In genomic region chr7:130269318-130269694, GRCh38 we compare ENCODE assay signal across 40 cellular contexts. TPM values are rescaled to one million over a fixed set of nuclear protein-coding genes. Genes with fewer than 3 reads are reported as not detected.
"Had no signal": no experiment of that assay in that cellular context is flagged by ENCODE, and none has a peak within 500 bp of the region (broad histone marks: within the 10 kb centered on the region; RNA-seq: fewer than 3 reads in every experiment).

No MANE protein-coding gene starts in this region.

- H3K27ac ChIP-seq: brain microvascular endothelial cell, PC-9, RWPE1, WERI-Rb-1 had no signal

- H3K36me3 ChIP-seq: brain microvascular endothelial cell, WERI-Rb-1 had no signal

- ATAC-seq: activated CD8-positive, alpha-beta memory T cell treated with anti-CD3 and anti-CD28 coated beads, Interleukin-2, amount 10 ng/mL, durations not matched to agents 7 days and 5 days; activated T-cell treated with anti-CD3 and anti-CD28 coated beads, Interleukin-2, amount 50 U/mL, for 72 hours; activated T-helper 17 cell treated with anti-CD3 and anti-CD28 coated beads, Interleukin-2, amount 50 U/mL, for 72 hours; Right ventricle myocardium inferior had no signal

- H3K27me3 ChIP-seq: brain microvascular endothelial cell had no signal

- DNase-seq: activated CD4-positive, alpha-beta memory T cell treated with anti-CD3 and anti-CD28 coated beads, Interleukin-2, amount 10 ng/mL, durations not matched to agents 7 days and 5 days; activated CD4-positive, alpha-beta T cell treated with anti-CD3 and anti-CD28 coated beads for 1 hour; activated CD4-positive, alpha-beta T cell treated with anti-CD3 and anti-CD28 coated beads for 48 hours; activated CD4-positive, CD25-positive, alpha-beta regulatory T cell; activated CD8-positive, alpha-beta memory T cell treated with anti-CD3 and anti-CD28 coated beads for 24 hours; activated CD8-positive, alpha-beta memory T cell treated with anti-CD3 and anti-CD28 coated beads, Interleukin-2, amount 10 ng/mL, durations not matched to agents 7 days and 5 days; activated CD8-positive, alpha-beta memory T cell treated with anti-CD3 and anti-CD28 coated beads, Interleukin-2, amount 50 U/mL, for 48 hours; activated effector memory CD4-positive, alpha-beta T cell treated with anti-CD3 and anti-CD28 coated beads, Interleukin-2, amount 50 U/mL, for 16 hours; activated naive CD4-positive, alpha-beta T cell; activated naive CD4-positive, alpha-beta T cell treated with anti-CD3 and anti-CD28 coated beads, Interleukin-2, amount 50 U/mL, for 16 hours; activated naive CD8-positive, alpha-beta T cell treated with anti-CD3 and anti-CD28 coated beads for 36 hours; activated T-cell treated with anti-CD3 and anti-CD28 coated beads, Interleukin-2, amount 50 U/mL, for 72 hours; amniotic stem cell; brain microvascular endothelial cell; central memory CD4-positive, alpha-beta T cell; MV-4-11; NCI-H1092; NCI-H1436 treated with DMSO at 0.1 percent for 48 hours; NCI-H1694 treated with DMSO at 0.1 percent for 48 hours; NCI-H2029 treated with DMSO at 0.1 percent for 48 hours; NCI-H2107; NCI-H2171; NCI-H510A; NCI-H526; NK-92 treated with Interleukin-12 subunit alpha and Interleukin-12 subunit beta, amount 100 ng/mL, for 24 hours; PC-9; SW 1271; T-helper 1 cell; T-helper 2 cell; T-helper 9 cell; WERI-Rb-1 had no signal

- H3K4me3 ChIP-seq: PC-9 had no signal

- FAIRE-seq: astrocyte, colon, RCC 7860 had no signal

- H3K4me2 ChIP-seq: PC-9 had no signal

- H2AFZ ChIP-seq: PC-9 had no signal

RNA-seq across cellular contexts. Expression of gene CPA2, which starts 2.6 kb away (rescaled TPM):
- total RNA-seq: activated CD4-positive, alpha-beta memory T cell treated with anti-CD3 and anti-CD28 coated beads, Interleukin-2, amount 10 ng/mL, durations not matched to agents 7 days and 5 days; activated CD8-positive, alpha-beta memory T cell treated with anti-CD3 and anti-CD28 coated beads, Interleukin-2, amount 10 ng/mL, durations not matched to agents 7 days and 5 days; activated T-cell treated with anti-CD3 and anti-CD28 coated beads, Interleukin-2, amount 50 U/mL, for 72 hours; astrocyte; cerebellum; MCF 10A; OCI-LY7; PC-9; Right ventricle myocardium inferior had no signal

RNA-seq across cellular contexts. Expression of gene CPA4, which starts 23.7 kb away (rescaled TPM):
- total RNA-seq: activated CD4-positive, alpha-beta memory T cell treated with anti-CD3 and anti-CD28 coated beads, Interleukin-2, amount 10 ng/mL, durations not matched to agents 7 days and 5 days; activated CD8-positive, alpha-beta memory T cell treated with anti-CD3 and anti-CD28 coated beads, Interleukin-2, amount 10 ng/mL, durations not matched to agents 7 days and 5 days; activated naive CD8-positive, alpha-beta T cell treated with anti-CD3 and anti-CD28 coated beads for 36 hours; OCI-LY7; Right ventricle myocardium inferior had no signal
